ENCODE assay signal across 9 cellular contexts in genomic region chr17:42362245-42362961, GRCh38. TPM values are rescaled to one million over a fixed set of nuclear protein-coding genes. Genes with fewer than 3 reads are reported as not detected.
DNase-seq lines count a peak whose midpoint lies in the region; ATAC-seq, FAIRE-seq and TF ChIP-seq lines count a peak whose summit lies in the region.
"Had no signal": no experiment of that assay in that cellular context is flagged by ENCODE, and none has a peak within 500 bp of the region (broad histone marks: within the 10 kb centered on the region; RNA-seq: fewer than 3 reads in every experiment).

No MANE protein-coding gene starts in this region.

- no peaks in the 10 kb centered on the region for H3K9me3 Mint-ChIP-seq in activated T-helper 1 cell treated with anti-CD3 and anti-CD28 coated beads, Interleukin-12 subunit alpha, Interleukin-12 subunit beta, Interleukin-2, Interleukin-4 antibody, amounts not matched to agents 30 ng/mL and 10 ng/mL and 1 ng/mL, durations not matched to agents 14 hours and 24 hours and 36 hours

- TF ChIP-seq RAD21 in liver (IDR thresholded peaks at IDR 0.05) (no peak), HepG2 (CRISPR knock-in tag; IDR thresholded peaks at IDR 0.05) (no peak)

- H3K27ac ChIP-seq in liver (ENCODE audit: low read depth in 1 of 2, low read length in 2 of 2) (no peak overlapping the region), HepG2 (ENCODE audit: extremely low read length, insufficient read depth, low read length) (no peak overlapping the region), kidney (ENCODE audit: low read depth in 2 of 2, low read length in 2 of 2) (peak overlapping the region; percentile 68)

- DNase-seq in HepG2 (ENCODE audit: low spot score) (no peak), kidney (no peak), SW 1271 (lab: John Stamatoyannopoulos, UW) (no peak)
- DNase-seq in activated T-helper 1 cell treated with anti-CD3 and anti-CD28 coated beads, Interleukin-12 subunit alpha, Interleukin-12 subunit beta, Interleukin-2, Interleukin-4 antibody, amounts not matched to agents 30 ng/mL and 10 ng/mL and 1 ng/mL, durations not matched to agents 14 hours and 24 hours and 36 hours (ENCODE audit: low spot score) = no peak
- DNase-seq in activated effector memory CD4-positive, alpha-beta T cell treated with anti-CD3 and anti-CD28 coated beads, Interleukin-2, amount 50 U/mL, for 16 hours = no peak
- DNase-seq: activated gamma-delta T cell had no signal

- TF ChIP-seq POLR2A in HepG2 (IDR thresholded peaks at IDR 0.05; ENCODE audit: insufficient read depth in 1 of 2, low read depth in 2 of 2, low read length in 2 of 2) = no peak

- peaks cover 16 to 31% (median 23%) of the 10 kb centered on the region in 4 donors for H3K4me1 ChIP-seq in liver (ENCODE audit: control insufficient read depth in 4 of 4, insufficient read depth in 4 of 4, low read length in 3 of 4)
- H3K4me1 ChIP-seq in HepG2 (ENCODE audit: insufficient read depth, low read length) = peaks cover 44% of the 10 kb centered on the region
- peaks cover 25 to 29% of the 10 kb centered on the region in 2 donors for H3K4me1 ChIP-seq in kidney (ENCODE audit: control insufficient read depth in 1 of 2, insufficient read depth in 1 of 2, low read depth in 1 of 2, low read length in 2 of 2)

- peaks cover 76% of the 10 kb centered on the region for H3K79me2 ChIP-seq in HepG2 (ENCODE audit: insufficient read depth, low read length)

- ATAC-seq in HepG2 (no peak; the same call in 2 of the 3 replicates), GM21723 (IDR thresholded peaks at IDR 0.05; ENCODE audit: unreplicated experiment) (no peak), HG03354 (IDR thresholded peaks at IDR 0.05; ENCODE audit: poor library complexity, severe bottlenecking, unreplicated experiment) (no peak)

- H2AFZ ChIP-seq in HepG2 (ENCODE audit: low read length) = no peak overlapping the region

- WGBS in liver = 94% methylated on average over 7 of the region's 7 CpGs
- 92% methylated on average over 7 of the region's 7 CpGs for WGBS in HepG2 (ENCODE audit: low lambda C conversion rate)

- FAIRE-seq in HepG2 (lab: Jason Lieb, UNC) = no peak
- FAIRE-seq in kidney (lab: Jason Lieb, UNC) = no peak

- no peak overlapping the region for H3K4me3 ChIP-seq in liver (ENCODE audit: low read depth in 1 of 3, low read length in 3 of 3)
- H3K4me3 ChIP-seq in HepG2 (replicated peaks in 1 of 3; ENCODE audit: insufficient read depth in 1 of 3, low read depth in 2 of 3, low read length in 3 of 3) = no peak overlapping the region
- H3K4me3 ChIP-seq in kidney (ENCODE audit: low read length in 2 of 2) = peak overlapping the region; percentile 7 to 23

- TF ChIP-seq EP300 in HepG2 (IDR thresholded peaks at IDR 0.05; ENCODE audit: low read depth in 2 of 2, low read length in 2 of 2) (no peak), HepG2 (CRISPR knock-in tag; IDR thresholded peaks at IDR 0.05; ENCODE audit: borderline replicate concordance) (no peak)

- intact Hi-C loops in HepG2 (cut with micrococcal nuclease; ENCODE audit: unreplicated experiment) = no loop called here
- intact Hi-C loops in activated T-helper 1 cell treated with anti-CD3 and anti-CD28 coated beads, Interleukin-12 subunit alpha, Interleukin-12 subunit beta, Interleukin-2, Interleukin-4 antibody, amounts not matched to agents 30 ng/mL and 10 ng/mL and 1 ng/mL, durations not matched to agents 14 hours and 24 hours and 36 hours (cut with micrococcal nuclease) = no loop called here
- intact Hi-C loops in kidney (cut with DNase I) = no loop called here

- H3K9ac ChIP-seq in liver (ENCODE audit: low read depth in 1 of 2, low read length in 2 of 2) = no peak overlapping the region
- no peak overlapping the region for H3K9ac ChIP-seq in HepG2 (ENCODE audit: insufficient read depth, low read depth, low read length)
- H3K9ac ChIP-seq in kidney (ENCODE audit: low read length in 2 of 2) = peak overlapping the region in 1 of 2 donors; percentile 2

- TF ChIP-seq CTCF in liver (IDR thresholded peaks at IDR 0.05; ENCODE audit: low read depth, low read length, missing input control) = no peak
- no peak for TF ChIP-seq CTCF in HepG2 (CRISPR knock-in tag; IDR thresholded peaks at IDR 0.05)
- TF ChIP-seq CTCF in kidney (IDR thresholded peaks at IDR 0.05; ENCODE audit: borderline replicate concordance, extremely low read depth, insufficient read depth) = no peak

- H3K27ac Mint-ChIP-seq in activated T-helper 1 cell treated with anti-CD3 and anti-CD28 coated beads, Interleukin-12 subunit alpha, Interleukin-12 subunit beta, Interleukin-2, Interleukin-4 antibody, amounts not matched to agents 30 ng/mL and 10 ng/mL and 1 ng/mL, durations not matched to agents 14 hours and 24 hours and 36 hours = peak overlapping the region; percentile 85

- POLR2A ChIA-PET in HepG2 (lab: Yijun Ruan, JAX) = interaction anchor here (1.7 kb wide), 1 partner anchor 26 kb away, joined by 9 read pairs; the partner anchor contains the start of gene STAT3

- no TSS peak for BruUV-seq in HepG2 (replicated peaks; lab: Mats Ljungman, UMichigan)

- H3K4me3 Mint-ChIP-seq in activated T-helper 1 cell treated with anti-CD3 and anti-CD28 coated beads, Interleukin-12 subunit alpha, Interleukin-12 subunit beta, Interleukin-2, Interleukin-4 antibody, amounts not matched to agents 30 ng/mL and 10 ng/mL and 1 ng/mL, durations not matched to agents 14 hours and 24 hours and 36 hours = peak overlapping the region; percentile 51

- H3K36me3 Mint-ChIP-seq in activated T-helper 1 cell treated with anti-CD3 and anti-CD28 coated beads, Interleukin-12 subunit alpha, Interleukin-12 subunit beta, Interleukin-2, Interleukin-4 antibody, amounts not matched to agents 30 ng/mL and 10 ng/mL and 1 ng/mL, durations not matched to agents 14 hours and 24 hours and 36 hours (ENCODE audit: low read depth) = peaks cover 48% of the 10 kb centered on the region

- peaks cover 0 to 3% (median 0%) of the 10 kb centered on the region in 4 donors for H3K36me3 ChIP-seq in liver (ENCODE audit: control insufficient read depth in 4 of 4, insufficient read depth in 3 of 4, low read depth in 1 of 4, low read length in 3 of 4)
- 0 out of 5 replicates have a peak, but pooled peaks cover 0 to 2% of the 10 kb centered on the region in 2 experiments for H3K36me3 ChIP-seq in HepG2 (replicated peaks in 1 of 2; ENCODE audit: control insufficient read depth in 1 of 2, insufficient read depth in 2 of 2, low read length in 2 of 2)
- no peaks in the 10 kb centered on the region for H3K36me3 ChIP-seq in kidney (ENCODE audit: control insufficient read depth in 1 of 2, insufficient read depth in 2 of 2, low read length in 2 of 2)

- in situ Hi-C loops in HepG2 (cut with HindIII; ENCODE audit: extremely low pct_ligation_motif_present, low pct_unique_long_range_greater_than_20kb) = no loop called here

- peaks cover 34% of the 10 kb centered on the region for H4K20me1 ChIP-seq in HepG2 (ENCODE audit: insufficient read depth, low read length)

- H3K4me2 ChIP-seq in HepG2 (ENCODE audit: low read depth, low read length) = no peak overlapping the region

- no peaks in the 10 kb centered on the region for H3K27me3 ChIP-seq in liver (ENCODE audit: control insufficient read depth in 4 of 4, insufficient read depth in 4 of 4, low read length in 3 of 4)
- H3K27me3 ChIP-seq in HepG2 (ENCODE audit: control insufficient read depth in 1 of 2, insufficient read depth in 2 of 2, low read length in 2 of 2) = no peaks in the 10 kb centered on the region

- no peaks in the 10 kb centered on the region for H3K9me3 ChIP-seq in liver (ENCODE audit: control insufficient read depth in 4 of 4, low read length in 3 of 4)
- no peaks in the 10 kb centered on the region for H3K9me3 ChIP-seq in HepG2 (ENCODE audit: low read length)
- H3K9me3 ChIP-seq in kidney (ENCODE audit: control insufficient read depth in 1 of 2, low read length in 2 of 2) = no peaks in the 10 kb centered on the region

- CTCF ChIA-PET in HepG2 (lab: Yijun Ruan, JAX; ENCODE audit: low intra/inter-chr PET ratio, low total read pairs) = no interaction called here

- no peaks in the 10 kb centered on the region for H3K27me3 Mint-ChIP-seq in activated T-helper 1 cell treated with anti-CD3 and anti-CD28 coated beads, Interleukin-12 subunit alpha, Interleukin-12 subunit beta, Interleukin-2, Interleukin-4 antibody, amounts not matched to agents 30 ng/mL and 10 ng/mL and 1 ng/mL, durations not matched to agents 14 hours and 24 hours and 36 hours (ENCODE audit: insufficient read depth)

- peaks cover 76% of the 10 kb centered on the region for H3K4me1 Mint-ChIP-seq in activated T-helper 1 cell treated with anti-CD3 and anti-CD28 coated beads, Interleukin-12 subunit alpha, Interleukin-12 subunit beta, Interleukin-2, Interleukin-4 antibody, amounts not matched to agents 30 ng/mL and 10 ng/mL and 1 ng/mL, durations not matched to agents 14 hours and 24 hours and 36 hours (ENCODE audit: low read depth)

RNA-seq across cellular contexts. Expression of gene STAT3, which starts 25.8 kb away (rescaled TPM):
- total RNA-seq in liver (100 to 1,000 TPM in 1 of 2 donors, 10 to 100 TPM in 1; 68.7 to 301 TPM), HepG2 (2016; rRNA removed; fragmentation: Illumina TruSeq; extraction: Trizol) (61.8 and 82.7 TPM in 2 replicates), kidney (327 TPM)
- polyA plus RNA-seq in liver (100 to 1,000 TPM; 104 to 123 TPM), HepG2 (2011; rRNA removed) (62.4 and 65.3 TPM in 2 replicates), kidney (ENCODE audit: insufficient read depth, low read depth, low replicate concordance) (55.6 TPM)
- 23.1 and 26.5 TPM in 2 replicates for total RNA-seq in HepG2 (2016; cell fraction: cytosol; rRNA removed; fragmentation: Illumina TruSeq; extraction: Trizol; ENCODE audit: low read depth)
- total RNA-seq in HepG2 (2016; cell fraction: insoluble cytoplasmic fraction; rRNA removed; fragmentation: Illumina TruSeq; extraction: Trizol) = 58.0 and 68.3 TPM in 2 replicates
- 26.8 TPM in 2 replicates for total RNA-seq in HepG2 (2016; cell fraction: membrane; rRNA removed; fragmentation: Illumina TruSeq; extraction: Trizol)
- 59.3 and 64.3 TPM in 2 replicates for total RNA-seq in HepG2 (2016; cell fraction: nucleus; rRNA removed; fragmentation: Illumina TruSeq; extraction: Trizol)
- polyA plus RNA-seq in HepG2 (2011; cell fraction: cytosol; rRNA removed) = 50.3 and 62.8 TPM in 2 replicates
- 68.4 and 82.3 TPM in 2 replicates for polyA plus RNA-seq in HepG2 (2011; cell fraction: nucleus; rRNA removed)
- 46.3 and 77.9 TPM in 2 replicates for polyA plus RNA-seq in HepG2 (2012)
- polyA plus RNA-seq in HepG2 (2016; cell fraction: cytosol; fragmentation: Illumina TruSeq; extraction: Trizol; ENCODE audit: low read depth) = 3.6 TPM in 2 replicates
- polyA plus RNA-seq in HepG2 (2016; cell fraction: insoluble cytoplasmic fraction; fragmentation: Illumina TruSeq; extraction: Trizol; ENCODE audit: low read depth) = 45.6 and 57.1 TPM in 2 replicates
- polyA plus RNA-seq in HepG2 (2016; cell fraction: membrane; fragmentation: Illumina TruSeq; extraction: Trizol; ENCODE audit: low read depth) = 8.1 and 9.5 TPM in 2 replicates
- 95.8 and 98.6 TPM in 2 replicates for polyA plus RNA-seq in HepG2 (2016; cell fraction: nucleus; fragmentation: Illumina TruSeq; extraction: Trizol; ENCODE audit: insufficient read depth, low read depth)
- 96.9 and 98.7 TPM in 2 replicates for polyA minus RNA-seq in HepG2 (2011; rRNA and poly(A)+ RNA removed; ENCODE audit: low replicate concordance)
- 57.9 and 75.4 TPM in 2 replicates for polyA minus RNA-seq in HepG2 (2011; cell fraction: cytosol; rRNA and poly(A)+ RNA removed)
- polyA minus RNA-seq in HepG2 (2011; cell fraction: nucleus; rRNA and poly(A)+ RNA removed) = 74.4 and 95.5 TPM in 2 replicates
- 240 and 241 TPM in 2 replicates for total RNA-seq in activated T-helper 1 cell treated with anti-CD3 and anti-CD28 coated beads, Interleukin-12 subunit alpha, Interleukin-12 subunit beta, Interleukin-2, Interleukin-4 antibody, amounts not matched to agents 30 ng/mL and 10 ng/mL and 1 ng/mL, durations not matched to agents 14 hours and 24 hours and 36 hours

Comparison
In these comparisons a context has a peak if more than half of its experiments do, and no peak if none do; other contexts are left out.
1. H3K27ac ChIP-seq: peak in kidney (2 of 2); none in liver (0 of 2) and HepG2 (single experiment).
2. H3K4me3 ChIP-seq: peak in kidney (2 of 2); none in liver (0 of 3) and HepG2 (0 of 3).